In the genomic region with DNA sequence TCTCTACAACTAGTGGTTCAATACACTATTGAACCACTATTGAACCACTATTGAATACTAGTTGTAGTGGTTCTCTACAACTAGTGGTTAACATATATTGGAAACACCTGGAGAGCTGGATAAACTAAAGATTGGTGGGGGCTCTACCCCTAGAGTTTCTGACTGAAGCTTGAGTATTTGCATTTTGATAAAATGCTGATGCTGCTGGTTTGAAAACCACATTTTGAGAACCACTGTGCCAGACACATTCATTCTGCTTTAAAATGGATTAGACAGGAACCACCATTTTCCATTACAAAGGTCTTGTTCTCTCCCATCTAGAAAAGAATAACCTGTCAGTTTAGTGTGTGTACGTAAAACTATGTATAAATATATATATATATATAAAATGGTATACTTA, we compare ENCODE assay signal across 2 cellular contexts.
TF ChIP-seq lines count a peak whose summit lies in the region.

No MANE protein-coding gene starts in this region.

TF ChIP-seq in A549, 52 proteins besides CTCF, POLR2A, EP300 and RAD21 (continued from another document):
- TF ChIP-seq, protein P1, sequence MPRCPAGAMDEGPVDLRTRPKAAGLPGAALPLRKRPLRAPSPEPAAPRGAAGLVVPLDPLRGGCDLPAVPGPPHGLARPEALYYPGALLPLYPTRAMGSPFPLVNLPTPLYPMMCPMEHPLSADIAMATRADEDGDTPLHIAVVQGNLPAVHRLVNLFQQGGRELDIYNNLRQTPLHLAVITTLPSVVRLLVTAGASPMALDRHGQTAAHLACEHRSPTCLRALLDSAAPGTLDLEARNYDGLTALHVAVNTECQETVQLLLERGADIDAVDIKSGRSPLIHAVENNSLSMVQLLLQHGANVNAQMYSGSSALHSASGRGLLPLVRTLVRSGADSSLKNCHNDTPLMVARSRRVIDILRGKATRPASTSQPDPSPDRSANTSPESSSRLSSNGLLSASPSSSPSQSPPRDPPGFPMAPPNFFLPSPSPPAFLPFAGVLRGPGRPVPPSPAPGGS (IDR thresholded peaks at IDR 0.05): no peak
- TF ChIP-seq, protein P2, sequence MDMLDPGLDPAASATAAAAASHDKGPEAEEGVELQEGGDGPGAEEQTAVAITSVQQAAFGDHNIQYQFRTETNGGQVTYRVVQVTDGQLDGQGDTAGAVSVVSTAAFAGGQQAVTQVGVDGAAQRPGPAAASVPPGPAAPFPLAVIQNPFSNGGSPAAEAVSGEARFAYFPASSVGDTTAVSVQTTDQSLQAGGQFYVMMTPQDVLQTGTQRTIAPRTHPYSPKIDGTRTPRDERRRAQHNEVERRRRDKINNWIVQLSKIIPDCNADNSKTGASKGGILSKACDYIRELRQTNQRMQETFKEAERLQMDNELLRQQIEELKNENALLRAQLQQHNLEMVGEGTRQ (IDR thresholded peaks at IDR 0.05): no peak
- TF ChIP-seq HEYL (CRISPR knock-in tag; IDR thresholded peaks at IDR 0.05) (no peak), MYC (IDR thresholded peaks at IDR 0.05; ENCODE audit: borderline replicate concordance, low read length) (no peak), JUN (IDR thresholded peaks at IDR 0.05) (no peak)

TF ChIP-seq in IMR-90, 13 proteins besides CTCF, POLR2A, EP300 and RAD21 (continued from another document):
- TF ChIP-seq, protein P2 (IDR thresholded peaks at IDR 0.05; ENCODE audit: low read depth, low read length): no peak
